In genomic region chr6:72217626-72218025, GRCh38 we compare ENCODE assay signal across 30 cellular contexts.
"Had no signal": no experiment of that assay in that cellular context is flagged by ENCODE, and none has a peak within 500 bp of the region (broad histone marks: within the 10 kb centered on the region; RNA-seq: fewer than 3 reads in every experiment).

No MANE protein-coding gene starts in this region.

- H3K9me3 Mint-ChIP-seq: activated CD4-positive, alpha-beta memory T cell treated with anti-CD3 and anti-CD28 coated beads, Interleukin-2, amount 10 ng/mL, durations not matched to agents 7 days and 5 days; activated CD4-positive, alpha-beta T cell treated with anti-CD3 and anti-CD28 coated beads, Interleukin-2, amount 10 ng/mL, durations not matched to agents 7 days and 5 days; activated naive CD4-positive, alpha-beta T cell treated with anti-CD3 and anti-CD28 coated beads, Interleukin-2, amount 10 ng/mL, durations not matched to agents 7 days and 5 days; activated naive CD4-positive, alpha-beta T cell treated with anti-CD3 and anti-CD28 coated beads, Interleukin-2, amount 50 U/mL, for 72 hours; activated naive CD8-positive, alpha-beta T cell treated with anti-CD3 and anti-CD28 coated beads, Interleukin-2, amount 10 ng/mL, durations not matched to agents 7 days and 5 days; activated T-cell treated with anti-CD3 and anti-CD28 coated beads, Interleukin-2, amount 50 U/mL, for 24 hours; brain; dendritic cell treated with granulocyte-macrophage colony-stimulating factor and Interleukin-4, amounts not matched to agents 40 ng/mL and 50 ng/mL, for 4 days; WTC11 had no signal

- H3K79me2 ChIP-seq: hepatocyte had no signal

- H3K36me3 ChIP-seq: ascending aorta, breast epithelium, cardiac muscle cell, esophagus muscularis mucosa, gastroesophageal sphincter, heart right ventricle had no signal

- H3K27ac ChIP-seq: ascending aorta, breast epithelium, cardiac muscle cell, coronary artery, esophagus muscularis mucosa, foreskin keratinocyte, gastroesophageal sphincter, heart right ventricle, hepatocyte had no signal

- H3K4me3 ChIP-seq: ascending aorta, breast epithelium, cardiac muscle cell, coronary artery, esophagus muscularis mucosa, gastroesophageal sphincter, heart right ventricle, hepatocyte had no signal

- H3K4me2 ChIP-seq: hepatocyte had no signal

- DNase-seq: activated CD4-positive, alpha-beta memory T cell treated with anti-CD3 and anti-CD28 coated beads, Interleukin-2, amount 10 ng/mL, durations not matched to agents 7 days and 5 days; activated CD4-positive, alpha-beta T cell treated with anti-CD3 and anti-CD28 coated beads for 1 hour; activated CD4-positive, alpha-beta T cell treated with anti-CD3 and anti-CD28 coated beads for 4 hours; activated CD4-positive, alpha-beta T cell treated with anti-CD3 and anti-CD28 coated beads, Interleukin-2, amount 10 ng/mL, durations not matched to agents 7 days and 5 days; activated CD4-positive, alpha-beta T cell treated with anti-CD3 and anti-CD28 coated beads, Interleukin-2, amount 50 U/mL, for 4 hours; activated CD8-positive, alpha-beta memory T cell treated with anti-CD3 and anti-CD28 coated beads, Interleukin-2, amount 50 U/mL, for 48 hours; activated gamma-delta T cell; activated naive CD4-positive, alpha-beta T cell; activated naive CD4-positive, alpha-beta T cell treated with anti-CD3 and anti-CD28 coated beads, Interleukin-2, amount 10 ng/mL, durations not matched to agents 7 days and 5 days; activated naive CD8-positive, alpha-beta T cell treated with anti-CD3 and anti-CD28 coated beads, Interleukin-2, amount 10 ng/mL, durations not matched to agents 7 days and 5 days; activated T-cell treated with anti-CD3 and anti-CD28 coated beads for 4 hours; activated T-cell treated with anti-CD3 and anti-CD28 coated beads, Interleukin-2, amount 50 U/mL, for 24 hours; activated T-cell treated with anti-CD3 and anti-CD28 coated beads, Interleukin-2, amount 50 U/mL, for 72 hours; central memory CD4-positive, alpha-beta T cell; effector CD4-positive, alpha-beta T cell; effector memory CD8-positive, alpha-beta T cell; heart right ventricle; T-helper 2 cell had no signal

- H3K27me3 ChIP-seq: ascending aorta, breast epithelium, cardiac muscle cell, esophagus muscularis mucosa, gastroesophageal sphincter, heart right ventricle, hepatocyte had no signal

- H3K27me3 Mint-ChIP-seq: activated CD4-positive, alpha-beta memory T cell treated with anti-CD3 and anti-CD28 coated beads, Interleukin-2, amount 10 ng/mL, durations not matched to agents 7 days and 5 days; activated CD4-positive, alpha-beta T cell treated with anti-CD3 and anti-CD28 coated beads, Interleukin-2, amount 10 ng/mL, durations not matched to agents 7 days and 5 days; activated naive CD4-positive, alpha-beta T cell treated with anti-CD3 and anti-CD28 coated beads, Interleukin-2, amount 10 ng/mL, durations not matched to agents 7 days and 5 days; activated naive CD8-positive, alpha-beta T cell treated with anti-CD3 and anti-CD28 coated beads, Interleukin-2, amount 10 ng/mL, durations not matched to agents 7 days and 5 days; activated T-cell treated with anti-CD3 and anti-CD28 coated beads, Interleukin-2, amount 50 U/mL, for 24 hours; brain; dendritic cell treated with granulocyte-macrophage colony-stimulating factor and Interleukin-4, amounts not matched to agents 40 ng/mL and 50 ng/mL, for 4 days; effector memory CD8-positive, alpha-beta T cell had no signal

- H3K27ac Mint-ChIP-seq: activated CD4-positive, alpha-beta memory T cell treated with anti-CD3 and anti-CD28 coated beads, Interleukin-2, amount 10 ng/mL, durations not matched to agents 7 days and 5 days; activated CD4-positive, alpha-beta T cell treated with anti-CD3 and anti-CD28 coated beads, Interleukin-2, amount 10 ng/mL, durations not matched to agents 7 days and 5 days; activated naive CD4-positive, alpha-beta T cell treated with anti-CD3 and anti-CD28 coated beads, Interleukin-2, amount 10 ng/mL, durations not matched to agents 7 days and 5 days; activated naive CD4-positive, alpha-beta T cell treated with anti-CD3 and anti-CD28 coated beads, Interleukin-2, amount 50 U/mL, for 72 hours; activated naive CD8-positive, alpha-beta T cell treated with anti-CD3 and anti-CD28 coated beads, Interleukin-2, amount 10 ng/mL, durations not matched to agents 7 days and 5 days; activated T-cell treated with anti-CD3 and anti-CD28 coated beads, Interleukin-2, amount 50 U/mL, for 24 hours; activated T-cell treated with anti-CD3 and anti-CD28 coated beads, Interleukin-2, amount 50 U/mL, for 72 hours; brain; dendritic cell treated with granulocyte-macrophage colony-stimulating factor and Interleukin-4, amounts not matched to agents 40 ng/mL and 50 ng/mL, for 4 days; effector memory CD8-positive, alpha-beta T cell; WTC11 had no signal

- H3K4me1 ChIP-seq: ascending aorta, breast epithelium, esophagus muscularis mucosa, foreskin keratinocyte, gastroesophageal sphincter, heart right ventricle had no signal

- H2AFZ ChIP-seq: hepatocyte had no signal

- H3K9me3 ChIP-seq: ascending aorta, breast epithelium, esophagus muscularis mucosa, gastroesophageal sphincter, heart right ventricle had no signal

- H3K4me1 Mint-ChIP-seq: activated CD4-positive, alpha-beta memory T cell treated with anti-CD3 and anti-CD28 coated beads, Interleukin-2, amount 10 ng/mL, durations not matched to agents 7 days and 5 days; activated CD4-positive, alpha-beta T cell treated with anti-CD3 and anti-CD28 coated beads, Interleukin-2, amount 10 ng/mL, durations not matched to agents 7 days and 5 days; activated naive CD4-positive, alpha-beta T cell treated with anti-CD3 and anti-CD28 coated beads, Interleukin-2, amount 10 ng/mL, durations not matched to agents 7 days and 5 days; activated naive CD8-positive, alpha-beta T cell treated with anti-CD3 and anti-CD28 coated beads, Interleukin-2, amount 10 ng/mL, durations not matched to agents 7 days and 5 days had no signal

- ATAC-seq: activated naive CD4-positive, alpha-beta T cell treated with anti-CD3 and anti-CD28 coated beads, Interleukin-2, amount 50 U/mL, for 72 hours; activated T-cell treated with anti-CD3 and anti-CD28 coated beads, Interleukin-2, amount 50 U/mL, for 72 hours; effector memory CD8-positive, alpha-beta T cell; gastroesophageal sphincter had no signal

- H3K36me3 Mint-ChIP-seq: activated naive CD4-positive, alpha-beta T cell treated with anti-CD3 and anti-CD28 coated beads, Interleukin-2, amount 10 ng/mL, durations not matched to agents 7 days and 5 days; activated naive CD4-positive, alpha-beta T cell treated with anti-CD3 and anti-CD28 coated beads, Interleukin-2, amount 50 U/mL, for 72 hours; activated naive CD8-positive, alpha-beta T cell treated with anti-CD3 and anti-CD28 coated beads, Interleukin-2, amount 10 ng/mL, durations not matched to agents 7 days and 5 days; brain; WTC11 had no signal

- H3K4me3 Mint-ChIP-seq: activated CD4-positive, alpha-beta memory T cell treated with anti-CD3 and anti-CD28 coated beads, Interleukin-2, amount 10 ng/mL, durations not matched to agents 7 days and 5 days; activated CD4-positive, alpha-beta T cell treated with anti-CD3 and anti-CD28 coated beads, Interleukin-2, amount 10 ng/mL, durations not matched to agents 7 days and 5 days; activated naive CD4-positive, alpha-beta T cell treated with anti-CD3 and anti-CD28 coated beads, Interleukin-2, amount 10 ng/mL, durations not matched to agents 7 days and 5 days; activated naive CD8-positive, alpha-beta T cell treated with anti-CD3 and anti-CD28 coated beads, Interleukin-2, amount 10 ng/mL, durations not matched to agents 7 days and 5 days; activated T-cell treated with anti-CD3 and anti-CD28 coated beads, Interleukin-2, amount 50 U/mL, for 24 hours; activated T-cell treated with anti-CD3 and anti-CD28 coated beads, Interleukin-2, amount 50 U/mL, for 72 hours; brain; dendritic cell treated with granulocyte-macrophage colony-stimulating factor and Interleukin-4, amounts not matched to agents 40 ng/mL and 50 ng/mL, for 4 days; effector memory CD8-positive, alpha-beta T cell; WTC11 had no signal
